Comparison of ENCODE assay signal across 1 cellular context in genomic region chr2:74461187-74462053, GRCh38.
TF ChIP-seq lines count a peak whose summit lies in the region.

No MANE protein-coding gene starts in this region.

TF ChIP-seq in H1, 55 proteins besides CTCF, POLR2A, EP300 and RAD21:
- no peak for TF ChIP-seq GABPA (IDR thresholded peaks at IDR 0.05; ENCODE audit: borderline replicate concordance, insufficient read depth, low read length)
- peak; percentile 82 for TF ChIP-seq SRF (IDR thresholded peaks at IDR 0.05; ENCODE audit: low read depth, low read length)
- TF ChIP-seq CTBP2 (IDR thresholded peaks at IDR 0.05; ENCODE audit: borderline replicate concordance, insufficient read depth, insufficient read length, low read length): no peak
- TF ChIP-seq YY1 (IDR thresholded peaks at IDR 0.05; ENCODE audit: low read depth, low read length): peak; percentile 31; the same call in 1 of the 2 replicates
- 0 out of 4 replicates have a peak, but pooled peaks of 1 of the 2 experiments have one; percentile 29 for TF ChIP-seq SIN3A (conservative IDR thresholded peaks at IDR 0.05 in 1 of 2, IDR thresholded peaks at IDR 0.05 in 1 of 2; ENCODE audit: low read depth in 1 of 2, low read length in 2 of 2)
